ENCODE assay signal across 1 cellular context in the genomic region with DNA sequence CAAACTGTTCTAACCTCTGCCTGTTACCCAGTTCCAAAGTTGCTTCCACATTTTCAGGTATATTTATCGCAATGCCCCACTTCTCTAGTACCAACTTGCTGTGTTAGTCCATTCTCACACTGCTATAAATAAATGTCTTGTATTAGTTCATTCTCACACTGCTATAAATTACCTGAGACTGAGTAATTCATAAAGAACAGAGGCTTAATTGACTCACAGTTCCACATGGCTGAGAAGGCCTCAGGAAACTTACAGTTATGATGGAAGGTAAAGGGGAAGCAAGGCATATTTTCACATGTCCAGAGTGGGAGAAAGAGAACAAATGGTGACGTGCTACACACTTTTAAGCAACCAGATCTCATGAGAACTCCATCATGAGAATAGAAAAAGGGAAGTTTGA.
TF ChIP-seq lines count a peak whose summit lies in the region.

No MANE protein-coding gene starts in this region.

TF ChIP-seq in GM23338, 12 proteins besides CTCF, POLR2A, EP300 and RAD21 (continued from another document):
- TF ChIP-seq, protein P1, sequence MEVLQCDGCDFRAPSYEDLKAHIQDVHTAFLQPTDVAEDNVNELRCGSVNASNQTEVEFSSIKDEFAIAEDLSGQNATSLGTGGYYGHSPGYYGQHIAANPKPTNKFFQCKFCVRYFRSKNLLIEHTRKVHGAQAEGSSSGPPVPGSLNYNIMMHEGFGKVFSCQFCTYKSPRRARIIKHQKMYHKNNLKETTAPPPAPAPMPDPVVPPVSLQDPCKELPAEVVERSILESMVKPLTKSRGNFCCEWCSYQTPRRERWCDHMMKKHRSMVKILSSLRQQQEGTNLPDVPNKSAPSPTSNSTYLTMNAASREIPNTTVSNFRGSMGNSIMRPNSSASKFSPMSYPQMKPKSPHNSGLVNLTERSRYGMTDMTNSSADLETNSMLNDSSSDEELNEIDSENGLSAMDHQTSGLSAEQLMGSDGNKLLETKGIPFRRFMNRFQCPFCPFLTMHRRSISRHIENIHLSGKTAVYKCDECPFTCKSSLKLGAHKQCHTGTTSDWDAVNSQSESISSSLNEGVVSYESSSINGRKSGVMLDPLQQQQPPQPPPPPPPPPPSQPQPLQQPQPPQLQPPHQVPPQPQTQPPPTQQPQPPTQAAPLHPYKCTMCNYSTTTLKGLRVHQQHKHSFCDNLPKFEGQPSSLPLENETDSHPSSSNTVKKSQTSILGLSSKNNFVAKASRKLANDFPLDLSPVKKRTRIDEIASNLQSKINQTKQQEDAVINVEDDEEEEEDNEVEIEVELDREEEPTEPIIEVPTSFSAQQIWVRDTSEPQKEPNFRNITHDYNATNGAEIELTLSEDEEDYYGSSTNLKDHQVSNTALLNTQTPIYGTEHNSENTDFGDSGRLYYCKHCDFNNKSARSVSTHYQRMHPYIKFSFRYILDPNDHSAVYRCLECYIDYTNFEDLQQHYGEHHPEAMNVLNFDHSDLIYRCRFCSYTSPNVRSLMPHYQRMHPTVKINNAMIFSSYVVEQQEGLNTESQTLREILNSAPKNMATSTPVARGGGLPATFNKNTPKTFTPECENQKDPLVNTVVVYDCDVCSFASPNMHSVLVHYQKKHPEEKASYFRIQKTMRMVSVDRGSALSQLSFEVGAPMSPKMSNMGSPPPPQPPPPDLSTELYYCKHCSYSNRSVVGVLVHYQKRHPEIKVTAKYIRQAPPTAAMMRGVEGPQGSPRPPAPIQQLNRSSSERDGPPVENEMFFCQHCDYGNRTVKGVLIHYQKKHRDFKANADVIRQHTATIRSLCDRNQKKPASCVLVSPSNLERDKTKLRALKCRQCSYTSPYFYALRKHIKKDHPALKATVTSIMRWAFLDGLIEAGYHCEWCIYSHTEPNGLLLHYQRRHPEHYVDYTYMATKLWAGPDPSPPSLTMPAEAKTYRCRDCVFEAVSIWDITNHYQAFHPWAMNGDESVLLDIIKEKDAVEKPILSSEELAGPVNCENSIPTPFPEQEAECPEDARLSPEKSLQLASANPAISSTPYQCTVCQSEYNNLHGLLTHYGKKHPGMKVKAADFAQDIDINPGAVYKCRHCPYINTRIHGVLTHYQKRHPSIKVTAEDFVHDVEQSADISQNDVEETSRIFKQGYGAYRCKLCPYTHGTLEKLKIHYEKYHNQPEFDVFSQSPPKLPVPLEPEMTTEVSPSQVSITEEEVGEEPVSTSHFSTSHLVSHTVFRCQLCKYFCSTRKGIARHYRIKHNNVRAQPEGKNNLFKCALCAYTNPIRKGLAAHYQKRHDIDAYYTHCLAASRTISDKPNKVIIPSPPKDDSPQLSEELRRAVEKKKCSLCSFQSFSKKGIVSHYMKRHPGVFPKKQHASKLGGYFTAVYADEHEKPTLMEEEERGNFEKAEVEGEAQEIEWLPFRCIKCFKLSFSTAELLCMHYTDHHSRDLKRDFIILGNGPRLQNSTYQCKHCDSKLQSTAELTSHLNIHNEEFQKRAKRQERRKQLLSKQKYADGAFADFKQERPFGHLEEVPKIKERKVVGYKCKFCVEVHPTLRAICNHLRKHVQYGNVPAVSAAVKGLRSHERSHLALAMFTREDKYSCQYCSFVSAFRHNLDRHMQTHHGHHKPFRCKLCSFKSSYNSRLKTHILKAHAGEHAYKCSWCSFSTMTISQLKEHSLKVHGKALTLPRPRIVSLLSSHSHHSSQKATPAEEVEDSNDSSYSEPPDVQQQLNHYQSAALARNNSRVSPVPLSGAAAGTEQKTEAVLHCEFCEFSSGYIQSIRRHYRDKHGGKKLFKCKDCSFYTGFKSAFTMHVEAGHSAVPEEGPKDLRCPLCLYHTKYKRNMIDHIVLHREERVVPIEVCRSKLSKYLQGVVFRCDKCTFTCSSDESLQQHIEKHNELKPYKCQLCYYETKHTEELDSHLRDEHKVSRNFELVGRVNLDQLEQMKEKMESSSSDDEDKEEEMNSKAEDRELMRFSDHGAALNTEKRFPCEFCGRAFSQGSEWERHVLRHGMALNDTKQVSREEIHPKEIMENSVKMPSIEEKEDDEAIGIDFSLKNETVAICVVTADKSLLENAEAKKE (CRISPR knock-in tag; IDR thresholded peaks at IDR 0.05): no peak
- TF ChIP-seq ZNF114 (CRISPR knock-in tag; IDR thresholded peaks at IDR 0.05) (no peak), EZH2phosphoT487 (IDR thresholded peaks at IDR 0.05; ENCODE audit: unreplicated experiment) (no peak), STAT1 (IDR thresholded peaks at IDR 0.05; ENCODE audit: unreplicated experiment) (no peak), POLR2AphosphoS5 (IDR thresholded peaks at IDR 0.05; ENCODE audit: low read depth) (no peak), JUNB (IDR thresholded peaks at IDR 0.05; ENCODE audit: unreplicated experiment) (no peak), NANOG (IDR thresholded peaks at IDR 0.05; ENCODE audit: borderline replicate concordance) (no peak)
